Comparison of ENCODE assay signal across 9 cellular contexts in the genomic region with DNA sequence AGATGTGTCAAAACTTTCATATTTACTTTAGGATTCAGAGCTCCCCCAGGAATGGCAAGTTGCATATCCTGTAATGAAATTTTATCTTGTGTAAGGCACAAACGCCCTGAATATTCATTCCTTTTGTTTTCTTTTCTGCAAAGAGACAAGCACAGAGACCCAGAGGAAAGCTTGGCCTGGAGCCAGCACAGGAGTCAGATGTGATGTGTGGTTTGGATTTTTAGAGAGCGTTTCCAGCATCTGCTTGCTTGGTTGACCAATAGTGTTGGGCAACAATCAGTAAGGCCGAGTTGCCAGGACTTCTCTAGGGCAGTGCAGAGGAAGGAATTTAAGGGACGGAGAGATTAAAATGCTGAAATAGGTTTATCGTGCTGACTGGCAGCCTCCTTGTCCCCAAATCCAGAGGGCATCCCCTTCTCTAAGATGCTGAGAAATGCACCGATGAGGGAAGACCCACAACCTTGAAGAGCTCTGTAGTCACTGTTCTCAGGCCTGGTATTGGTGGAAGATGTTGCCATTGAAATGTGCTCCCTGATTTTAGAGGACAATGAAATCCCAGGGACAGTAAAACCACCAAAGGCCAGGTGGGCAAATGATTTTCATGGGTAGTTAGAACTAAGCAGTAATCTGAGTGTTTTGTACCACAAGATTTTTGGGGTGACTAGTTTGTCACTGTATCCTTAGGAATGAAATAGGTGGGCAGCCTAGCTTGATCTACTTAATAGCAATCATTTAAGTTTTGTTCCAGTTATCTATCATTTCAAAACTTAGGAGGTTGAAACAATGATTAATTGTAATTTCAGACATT. TPM values are rescaled to one million over a fixed set of nuclear protein-coding genes. Genes with fewer than 3 reads are reported as not detected.
DNase-seq lines count a peak whose midpoint lies in the region; ATAC-seq lines count a peak whose summit lies in the region.
"Had no signal": no experiment of that assay in that cellular context is flagged by ENCODE, and none has a peak within 500 bp of the region (broad histone marks: within the 10 kb centered on the region; RNA-seq: fewer than 3 reads in every experiment).

No MANE protein-coding gene starts in this region.

- H4K8ac ChIP-seq in mesendoderm (ENCODE audit: low read depth, low read length), result no peak overlapping the region

- peaks cover 4% of the 10 kb centered on the region for H3K4me1 ChIP-seq in mesendoderm (ENCODE audit: control insufficient read depth, low read depth, low read length)

- H3K27ac Mint-ChIP-seq in activated T-helper 17 cell treated with anti-CD3 and anti-CD28 coated beads, Interleukin-2, amount 50 U/mL, for 72 hours, result no peak overlapping the region

- no peak overlapping the region for H2AK5ac ChIP-seq in mesendoderm (ENCODE audit: low read length)

- no peak overlapping the region for H3K27ac ChIP-seq in mesendoderm (ENCODE audit: low read depth, low read length)
- H3K27ac ChIP-seq: KMS-11 had no signal

- H3K79me2 ChIP-seq in mesendoderm (ENCODE audit: control insufficient read depth, insufficient read depth, low read length), result no peaks in the 10 kb centered on the region

- peak; percentile 56 for ATAC-seq in Right ventricle myocardium inferior
- peak; percentile 55 for ATAC-seq in activated T-helper 17 cell treated with anti-CD3 and anti-CD28 coated beads, Interleukin-2, amount 50 U/mL, for 72 hours (replicated peaks)
- no peak for ATAC-seq in GM18511 (IDR thresholded peaks at IDR 0.05; ENCODE audit: unreplicated experiment)
- ATAC-seq in GM21526 (IDR thresholded peaks at IDR 0.05; ENCODE audit: low FRiP score, unreplicated experiment), result no peak

- DNase-seq in Right ventricle myocardium inferior (ENCODE audit: missing footprints), result no peak
- no peak for DNase-seq in cardiac septum (ENCODE audit: low spot score)
- DNase-seq in kidney tubule cell (ENCODE audit: low spot score), result peak; percentile 58
- DNase-seq in activated gamma-delta T cell treated with Interleukin-2 at 50 U/mL for 16 hours, result no peak
- DNase-seq in mesendoderm, result no peak

- H3K18ac ChIP-seq in mesendoderm (ENCODE audit: low read length), result no peak overlapping the region

- H2BK15ac ChIP-seq in mesendoderm (replicated peaks; ENCODE audit: low read depth), result no peak overlapping the region

- no peak overlapping the region for H3K23ac ChIP-seq in mesendoderm (ENCODE audit: low read length)

- no peaks in the 10 kb centered on the region for H3K27me3 ChIP-seq in mesendoderm (ENCODE audit: insufficient read depth, low read length, poor library complexity)

- H3K79me1 ChIP-seq in mesendoderm (ENCODE audit: low read length), result no peaks in the 10 kb centered on the region

- H3K4me3 ChIP-seq in mesendoderm (ENCODE audit: low read length), result no peak overlapping the region

- H2BK120ac ChIP-seq in mesendoderm (ENCODE audit: low read depth, low read length), result no peak overlapping the region

- H3K4ac ChIP-seq in mesendoderm (ENCODE audit: low read depth, low read length), result no peak overlapping the region

- H3K4me1 Mint-ChIP-seq in activated T-helper 17 cell treated with anti-CD3 and anti-CD28 coated beads, Interleukin-2, amount 50 U/mL, for 72 hours, result peaks cover 8% of the 10 kb centered on the region

- H3K56ac ChIP-seq in mesendoderm (ENCODE audit: low read length), result no peak overlapping the region

- H3K36me3 Mint-ChIP-seq in activated T-helper 17 cell treated with anti-CD3 and anti-CD28 coated beads, Interleukin-2, amount 50 U/mL, for 72 hours (ENCODE audit: low read depth), result no peaks in the 10 kb centered on the region

- H3K9me3 Mint-ChIP-seq in activated T-helper 17 cell treated with anti-CD3 and anti-CD28 coated beads, Interleukin-2, amount 50 U/mL, for 72 hours, result no peaks in the 10 kb centered on the region

- no peaks in the 10 kb centered on the region for H3K27me3 Mint-ChIP-seq in activated T-helper 17 cell treated with anti-CD3 and anti-CD28 coated beads, Interleukin-2, amount 50 U/mL, for 72 hours

- H3K4me3 Mint-ChIP-seq in activated T-helper 17 cell treated with anti-CD3 and anti-CD28 coated beads, Interleukin-2, amount 50 U/mL, for 72 hours, result no peak overlapping the region

- H2BK5ac ChIP-seq in mesendoderm (ENCODE audit: low read length), result no peak overlapping the region

- no CpG with 5 or more reads among the region's 6 CpGs for WGBS in mesendoderm (ENCODE audit: extremely low coverage, insufficient coverage, low lambda C conversion rate)

- H3K4me2 ChIP-seq in mesendoderm (ENCODE audit: low read length), result no peak overlapping the region
- H3K4me2 ChIP-seq: KMS-11 had no signal

- intact Hi-C loops in Right ventricle myocardium inferior (cut with DNase I), result loop anchor here (10.0 kb wide), 1 partner anchor 557 kb away; no protein-coding TSS in a partner anchor
- intact Hi-C loops in cardiac septum (cut with DNase I), result no loop called here

- H3K9ac ChIP-seq in mesendoderm (ENCODE audit: low read length), result no peak overlapping the region
- H3K9ac ChIP-seq: KMS-11 had no signal

- H4K5ac ChIP-seq in mesendoderm (ENCODE audit: low read length), result no peak overlapping the region

- H3K36me3 ChIP-seq in mesendoderm (ENCODE audit: control insufficient read depth, insufficient read depth, low read length), result no peaks in the 10 kb centered on the region

RNA-seq across cellular contexts. Expression of gene RHOU, which starts 37.9 kb away (rescaled TPM):
- total RNA-seq in Right ventricle myocardium inferior (5.4 TPM), cardiac septum (3.8 TPM)
- 1 to 10 TPM; 1.4 to 2.1 TPM for total RNA-seq in activated T-helper 17 cell treated with anti-CD3 and anti-CD28 coated beads, Interleukin-2, amount 50 U/mL, for 72 hours
- polyA plus RNA-seq in mesendoderm (2013, experiment 1 of 2), result 4.1 TPM
- polyA plus RNA-seq in mesendoderm (2013, experiment 2 of 2), result 4.4 TPM

Comparison
In these comparisons a context has a peak if more than half of its experiments do, and no peak if none do; other contexts are left out.
1. ATAC-seq: peak in Right ventricle myocardium inferior (single experiment) and activated T-helper 17 cell treated with anti-CD3 and anti-CD28 coated beads, Interleukin-2, amount 50 U/mL, for 72 hours (single experiment); none in GM18511 (single experiment) and GM21526 (single experiment).